Comparison of ENCODE assay signal across 1 cellular context in the genomic region with DNA sequence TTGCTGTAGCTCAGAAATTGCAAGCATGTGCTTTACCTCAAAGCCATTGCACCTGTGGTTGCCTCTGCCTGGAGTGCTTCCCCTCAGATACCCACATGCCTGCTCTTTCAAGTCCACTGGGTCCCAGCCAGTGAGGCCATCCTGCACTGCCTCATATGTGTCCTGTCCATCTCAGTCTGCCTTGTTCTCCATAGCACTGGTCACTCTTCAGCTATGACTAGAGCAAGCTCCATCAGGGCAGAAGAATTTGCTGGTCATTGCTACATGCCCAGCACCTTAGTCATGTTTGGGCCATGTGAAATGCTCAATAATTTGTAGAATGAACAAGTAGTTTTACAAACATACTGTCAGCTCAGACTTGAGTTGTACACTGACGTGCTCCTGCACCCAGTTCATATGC.
A peak's percentile ranks its signal among the peaks of the same experiment; 100 is the strongest.
TF ChIP-seq lines count a peak whose summit lies in the region.

No MANE protein-coding gene starts in this region.

TF ChIP-seq in SK-N-SH, 30 proteins besides CTCF, POLR2A, EP300 and RAD21 (continued from another document):
- TF ChIP-seq, protein P1, sequence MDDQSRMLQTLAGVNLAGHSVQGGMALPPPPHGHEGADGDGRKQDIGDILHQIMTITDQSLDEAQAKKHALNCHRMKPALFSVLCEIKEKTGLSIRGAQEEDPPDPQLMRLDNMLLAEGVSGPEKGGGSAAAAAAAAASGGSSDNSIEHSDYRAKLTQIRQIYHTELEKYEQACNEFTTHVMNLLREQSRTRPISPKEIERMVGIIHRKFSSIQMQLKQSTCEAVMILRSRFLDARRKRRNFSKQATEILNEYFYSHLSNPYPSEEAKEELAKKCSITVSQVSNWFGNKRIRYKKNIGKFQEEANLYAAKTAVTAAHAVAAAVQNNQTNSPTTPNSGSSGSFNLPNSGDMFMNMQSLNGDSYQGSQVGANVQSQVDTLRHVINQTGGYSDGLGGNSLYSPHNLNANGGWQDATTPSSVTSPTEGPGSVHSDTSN (IDR thresholded peaks at IDR 0.05) = peak; percentile 46; the same call in 1 of the 2 replicates
- TF ChIP-seq FOSL2 (IDR thresholded peaks at IDR 0.05; ENCODE audit: borderline replicate concordance, low read depth) (peak; percentile 73; the same call in 1 of the 2 replicates), JUND (IDR thresholded peaks at IDR 0.05) (peak; percentile 70), CHD2 (IDR thresholded peaks at IDR 0.05; ENCODE audit: low read length, partially characterized antibody) (no peak)
- TF ChIP-seq, protein P2, sequence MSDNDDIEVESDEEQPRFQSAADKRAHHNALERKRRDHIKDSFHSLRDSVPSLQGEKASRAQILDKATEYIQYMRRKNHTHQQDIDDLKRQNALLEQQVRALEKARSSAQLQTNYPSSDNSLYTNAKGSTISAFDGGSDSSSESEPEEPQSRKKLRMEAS (IDR thresholded peaks at IDR 0.05; ENCODE audit: low read depth) = no peak
